In genomic region chr1:1544544-1544943, GRCh38 we compare ENCODE assay signal across 26 cellular contexts. TPM values are rescaled to one million over a fixed set of nuclear protein-coding genes. Genes with fewer than 3 reads are reported as not detected.
"Had no signal": no experiment of that assay in that cellular context is flagged by ENCODE, and none has a peak within 500 bp of the region (broad histone marks: within the 10 kb centered on the region; RNA-seq: fewer than 3 reads in every experiment).

No MANE protein-coding gene starts in this region.

- H3K9ac ChIP-seq: SK-N-SH had no signal

- FAIRE-seq: bronchial epithelial cell had no signal

- DNase-seq: activated CD4-positive, alpha-beta T cell treated with anti-CD3 and anti-CD28 coated beads for 48 hours; activated CD4-positive, alpha-beta T cell treated with anti-CD3 and anti-CD28 coated beads, Interleukin-2, amount 50 U/mL, for 4 hours; activated CD4-positive, CD25-positive, alpha-beta regulatory T cell treated with anti-CD3 and anti-CD28 coated beads, Interleukin-2, amount 50 U/mL, for 72 hours; activated CD8-positive, alpha-beta memory T cell treated with anti-CD3 and anti-CD28 coated beads, Interleukin-2, amount 50 U/mL, for 48 hours; activated CD8-positive, alpha-beta T cell treated with anti-CD3 and anti-CD28 coated beads, Interleukin-2, amount 10 ng/mL, durations not matched to agents 7 days and 5 days; activated effector memory CD4-positive, alpha-beta T cell treated with anti-CD3 and anti-CD28 coated beads, Interleukin-2, amount 50 U/mL, for 16 hours; activated naive CD4-positive, alpha-beta T cell treated with Interleukin-2 at 50 U/mL for 16 hours; activated naive CD8-positive, alpha-beta T cell treated with anti-CD3 and anti-CD28 coated beads, Interleukin-2, amount 50 U/mL, for 24 hours; activated T-cell treated with anti-CD3 and anti-CD28 coated beads, Interleukin-2, amount 50 U/mL, for 1 hour; amniotic stem cell; body of pancreas; central memory CD4-positive, alpha-beta T cell; Kasumi-1; KBM-7; NCI-H1048; NCI-H146; NCI-H187 treated with DMSO at 0.1 percent for 48 hours; NCI-H2081 treated with DMSO at 0.1 percent for 48 hours; NCI-H446; NCI-H524; Peyer's patch; SK-N-SH; T-helper 1 cell had no signal

- H3K4me2 ChIP-seq: SK-N-SH had no signal

- H3K4me3 ChIP-seq: ascending aorta, body of pancreas, Peyer's patch had no signal

- H3K27me3 ChIP-seq: ascending aorta, body of pancreas, Peyer's patch had no signal

- H3K9me3 ChIP-seq: ascending aorta, body of pancreas, Peyer's patch, SK-N-SH had no signal

- ATAC-seq: activated CD8-positive, alpha-beta T cell treated with anti-CD3 and anti-CD28 coated beads, Interleukin-2, amount 10 ng/mL, durations not matched to agents 7 days and 5 days; activated naive CD4-positive, alpha-beta T cell treated with anti-CD3 and anti-CD28 coated beads, Interleukin-2, amount 50 U/mL, for 72 hours; activated naive CD8-positive, alpha-beta T cell treated with anti-CD3 and anti-CD28 coated beads, Interleukin-2, amount 50 U/mL, for 24 hours; body of pancreas had no signal

- H3K27ac ChIP-seq: ascending aorta, body of pancreas had no signal

RNA-seq across cellular contexts. Expression of gene TMEM240, which starts 4.1 kb away (rescaled TPM):
- total RNA-seq: ascending aorta had no signal
